In the genomic region with DNA sequence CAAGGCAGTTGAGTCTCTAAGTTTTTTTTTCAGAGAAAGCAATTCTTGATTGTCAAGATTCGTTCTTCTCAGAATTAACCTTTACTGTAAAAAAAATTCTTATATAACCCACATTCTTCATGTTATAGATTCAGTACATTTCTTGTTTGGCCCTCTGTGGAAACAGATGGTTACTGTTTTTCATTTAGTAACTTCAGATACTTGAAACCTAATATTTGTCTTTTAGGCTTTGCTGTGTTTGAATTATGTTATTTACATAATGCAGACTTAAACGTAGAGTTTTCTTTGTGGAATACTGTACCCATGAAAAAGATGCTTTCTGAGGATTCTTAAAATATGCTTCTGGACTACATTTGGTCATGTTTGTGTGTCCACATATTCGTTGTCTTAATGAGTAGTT, we compare ENCODE assay signal across 16 cellular contexts.
"Had no signal": no experiment of that assay in that cellular context is flagged by ENCODE, and none has a peak within 500 bp of the region (broad histone marks: within the 10 kb centered on the region; RNA-seq: fewer than 3 reads in every experiment).

No MANE protein-coding gene starts in this region.

- H3K27me3 Mint-ChIP-seq: stimulated activated naive CD8-positive, alpha-beta T cell treated with anti-CD3 and anti-CD28 coated beads, Interleukin-15, amount 100 ng/mL, for 72 hours had no signal

- H3K9me3 ChIP-seq: thoracic aorta had no signal

- DNase-seq: activated CD4-positive, alpha-beta T cell treated with anti-CD3 and anti-CD28 coated beads, Interleukin-2, amount 50 U/mL, for 48 hours; activated naive CD4-positive, alpha-beta T cell treated with Interleukin-2 at 50 U/mL for 16 hours; amniotic stem cell; brain microvascular endothelial cell; cerebellar nuclear complex; dermis blood vessel endothelial cell; left colon; mesendoderm; stimulated activated CD4-positive, alpha-beta T cell treated with anti-CD3 and anti-CD28 coated beads, Interleukin-4, amount 100 ng/mL, for 1 hour; stimulated activated CD8-positive, alpha-beta memory T cell treated with anti-CD3 and anti-CD28 coated beads, Interleukin-4, amount 100 ng/mL, for 48 hours; stimulated activated naive CD8-positive, alpha-beta T cell treated with anti-CD3 and anti-CD28 coated beads, Interleukin-15, amount 100 ng/mL, for 72 hours; SW 1271 had no signal

- H3K27ac ChIP-seq: brain microvascular endothelial cell, thoracic aorta had no signal

- H3K9me3 Mint-ChIP-seq: activated T-helper 1 cell treated with anti-CD3 and anti-CD28 coated beads, Interleukin-12 subunit alpha, Interleukin-12 subunit beta, Interleukin-2, Interleukin-4 antibody, amounts not matched to agents 30 ng/mL and 10 ng/mL and 1 ng/mL, durations not matched to agents 14 hours and 24 hours and 36 hours; nephron; stimulated activated naive CD8-positive, alpha-beta T cell treated with anti-CD3 and anti-CD28 coated beads, Interleukin-15, amount 100 ng/mL, for 72 hours had no signal

- H3K36me3 ChIP-seq: brain microvascular endothelial cell, thoracic aorta had no signal

- H3K27ac Mint-ChIP-seq: activated T-helper 1 cell treated with anti-CD3 and anti-CD28 coated beads, Interleukin-12 subunit alpha, Interleukin-12 subunit beta, Interleukin-2, Interleukin-4 antibody, amounts not matched to agents 30 ng/mL and 10 ng/mL and 1 ng/mL, durations not matched to agents 14 hours and 24 hours and 36 hours had no signal

- H3K4me3 ChIP-seq: thoracic aorta had no signal

- H3K4me3 Mint-ChIP-seq: activated T-helper 1 cell treated with anti-CD3 and anti-CD28 coated beads, Interleukin-12 subunit alpha, Interleukin-12 subunit beta, Interleukin-2, Interleukin-4 antibody, amounts not matched to agents 30 ng/mL and 10 ng/mL and 1 ng/mL, durations not matched to agents 14 hours and 24 hours and 36 hours; nephron; stimulated activated naive CD8-positive, alpha-beta T cell treated with anti-CD3 and anti-CD28 coated beads, Interleukin-15, amount 100 ng/mL, for 72 hours had no signal

- ATAC-seq: activated CD4-positive, CD25-positive, alpha-beta regulatory T cell treated with anti-CD3 and anti-CD28 coated beads, Interleukin-2, amount 50 U/mL, for 24 hours; stimulated activated naive CD8-positive, alpha-beta T cell treated with anti-CD3 and anti-CD28 coated beads, Interleukin-15, amount 100 ng/mL, for 72 hours had no signal
